Comparison of ENCODE assay signal across 8 cellular contexts in genomic region chr13:29817604-29818378, GRCh38. TPM values are rescaled to one million over a fixed set of nuclear protein-coding genes. Genes with fewer than 3 reads are reported as not detected.
DNase-seq lines count a peak whose midpoint lies in the region; ATAC-seq and TF ChIP-seq lines count a peak whose summit lies in the region.

No MANE protein-coding gene starts in this region.

- POLR2A ChIA-PET in PC-3 (lab: Charles Lee; ENCODE audit: unreplicated experiment) = interaction anchor here (0.5 kb wide), 1 partner anchor 295 kb away, joined by 5 read pairs; no protein-coding TSS in a partner anchor

- peaks cover 23% of the 10 kb centered on the region for H3K27me3 ChIP-seq in DOHH2 (ENCODE audit: control insufficient read depth, low read length)
- H3K27me3 ChIP-seq in spleen (replicated peaks in 1 of 7) = no peaks in the 10 kb centered on the region
- H3K27me3 ChIP-seq in PC-3 (ENCODE audit: low read length) = no peaks in the 10 kb centered on the region
- no peaks in the 10 kb centered on the region for H3K27me3 ChIP-seq in aorta (ENCODE audit: control insufficient read depth in 1 of 2, insufficient read depth in 2 of 2, low read length in 1 of 2)

- H3K4me1 Mint-ChIP-seq in activated T-helper 17 cell treated with anti-CD3 and anti-CD28 coated beads, Interleukin-2, amount 50 U/mL, for 72 hours = peaks cover 18% of the 10 kb centered on the region

- no peak for TF ChIP-seq POLR2A in spleen (IDR thresholded peaks at IDR 0.05)

- H3K36me3 ChIP-seq in DOHH2 (ENCODE audit: control insufficient read depth, low read length) (no peaks in the 10 kb centered on the region), spleen (no peaks in the 10 kb centered on the region), PC-3 (ENCODE audit: low read depth, low read length) (no peaks in the 10 kb centered on the region), aorta (ENCODE audit: control insufficient read depth in 1 of 2, insufficient read depth in 2 of 2, low read length in 1 of 2) (no peaks in the 10 kb centered on the region)

- H3F3A ChIP-seq in DOHH2 (ENCODE audit: control insufficient read depth, insufficient read depth) (peaks cover 14% of the 10 kb centered on the region), PC-3 (ENCODE audit: low read length, unreplicated experiment) (no peaks in the 10 kb centered on the region)

- H3K36me3 Mint-ChIP-seq in activated T-helper 17 cell treated with anti-CD3 and anti-CD28 coated beads, Interleukin-2, amount 50 U/mL, for 72 hours (ENCODE audit: low read depth) = peaks cover 4% of the 10 kb centered on the region

- peak overlapping the region; percentile 23 for H3K4me3 Mint-ChIP-seq in activated T-helper 17 cell treated with anti-CD3 and anti-CD28 coated beads, Interleukin-2, amount 50 U/mL, for 72 hours

- no peak overlapping the region for H3K27ac Mint-ChIP-seq in activated T-helper 17 cell treated with anti-CD3 and anti-CD28 coated beads, Interleukin-2, amount 50 U/mL, for 72 hours

- TF ChIP-seq CTCF in DOHH2 (IDR thresholded peaks at IDR 0.05; ENCODE audit: low read depth, low read length, poor library complexity, severe bottlenecking) (no peak), spleen (IDR thresholded peaks at IDR 0.05 in 8 of 11, conservative IDR thresholded peaks at IDR 0.05 in 3 of 11) (no peak), PC-3 (conservative IDR thresholded peaks at IDR 0.05; ENCODE audit: low read depth, low read length) (no peak)

- H3K4me2 ChIP-seq in DOHH2 (ENCODE audit: low read length) = peak overlapping the region; percentile 53
- no peak overlapping the region for H3K4me2 ChIP-seq in PC-3 (ENCODE audit: low read length)

- peaks cover 21% of the 10 kb centered on the region for H4K20me1 ChIP-seq in DOHH2 (ENCODE audit: control insufficient read depth, insufficient read depth, low read depth, low read length)
- no peaks in the 10 kb centered on the region for H4K20me1 ChIP-seq in PC-3 (ENCODE audit: low read length)

- DNase-seq in spleen (no peak), PC-3 (no peak), NCI-H345 (lab: John Stamatoyannopoulos, UW) (no peak), aorta (no peak)

- peaks cover 3% of the 10 kb centered on the region; the same call in 1 of the 2 replicates for H3K79me2 ChIP-seq in DOHH2 (ENCODE audit: control insufficient read depth, low read length)
- H3K79me2 ChIP-seq in PC-3 (ENCODE audit: low read length) = peaks cover 37% of the 10 kb centered on the region

- H3K27me3 Mint-ChIP-seq in activated T-helper 17 cell treated with anti-CD3 and anti-CD28 coated beads, Interleukin-2, amount 50 U/mL, for 72 hours = no peaks in the 10 kb centered on the region

- no peak overlapping the region for H3K27ac ChIP-seq in DOHH2 (ENCODE audit: low read depth, low read length)
- H3K27ac ChIP-seq in spleen = peak overlapping the region in 6 of 8 donors; percentile 23 to 58 (median 36)
- H3K27ac ChIP-seq in PC-3 (ENCODE audit: low read length) = no peak overlapping the region
- no peak overlapping the region for H3K27ac ChIP-seq in aorta (ENCODE audit: low read depth in 1 of 2, low read length in 2 of 2)

- H2AFZ ChIP-seq in PC-3 (ENCODE audit: low read length) = no peak overlapping the region

- WGBS in spleen, 5 donors = 26 to 39% (median 32%) methylated on average over 3 of the region's 3 CpGs
- whole genome bisulfite sequencing in aorta, 2 donors = 58 to 61% methylated on average over 3 of the region's 3 CpGs

- CTCF ChIA-PET in PC-3 (lab: Charles Lee) = no interaction called here

- intact Hi-C loops in spleen (cut with DNase I; ENCODE audit: low total_unique reads) = no loop called here
- intact Hi-C loops in PC-3 (cut with micrococcal nuclease) = no loop called here
- intact Hi-C loops in aorta (cut with DNase I) = no loop called here

- H3K4me1 ChIP-seq in DOHH2 (ENCODE audit: control insufficient read depth, low read length) = peaks cover 22% of the 10 kb centered on the region
- peaks cover 26 to 65% (median 41%) of the 10 kb centered on the region in 6 donors for H3K4me1 ChIP-seq in spleen
- H3K4me1 ChIP-seq in PC-3 (ENCODE audit: insufficient read depth, low read length) = no peaks in the 10 kb centered on the region
- H3K4me1 ChIP-seq in aorta (ENCODE audit: control insufficient read depth in 1 of 2, insufficient read depth in 2 of 2, low read length in 2 of 2) = peaks cover 2% of the 10 kb centered on the region in 2 donors

- no TSS peak for BruUV-seq in PC-3 (replicated peaks; lab: Mats Ljungman, UMichigan)

- no peak overlapping the region for H3K9ac ChIP-seq in PC-3 (ENCODE audit: low read length)

- H3K4me3 ChIP-seq in DOHH2 (ENCODE audit: low read length) = peak overlapping the region; percentile 3; the same call in 1 of the 2 replicates
- no peak overlapping the region for H3K4me3 ChIP-seq in spleen
- H3K4me3 ChIP-seq in PC-3 (ENCODE audit: low read length) = no peak overlapping the region
- H3K4me3 ChIP-seq in aorta (ENCODE audit: low read length in 2 of 2) = no peak overlapping the region

- no peaks in the 10 kb centered on the region for H3K9me3 Mint-ChIP-seq in activated T-helper 17 cell treated with anti-CD3 and anti-CD28 coated beads, Interleukin-2, amount 50 U/mL, for 72 hours

- ATAC-seq in GM19467 (IDR thresholded peaks at IDR 0.05; ENCODE audit: unreplicated experiment) (peak; percentile 96), HG03439 (IDR thresholded peaks at IDR 0.05; ENCODE audit: unreplicated experiment) (peak; percentile 94), PC-3 (no peak), aorta (ENCODE audit: low FRiP score) (no peak)
- ATAC-seq in activated T-helper 17 cell treated with anti-CD3 and anti-CD28 coated beads, Interleukin-2, amount 50 U/mL, for 72 hours (replicated peaks) = peak; percentile 63

- H3K9me3 ChIP-seq in DOHH2 (ENCODE audit: control insufficient read depth, insufficient read depth, low read length) (no peaks in the 10 kb centered on the region), spleen (peaks cover 0 to 10% (median 3%) of the 10 kb centered on the region in 8 donors), PC-3 (ENCODE audit: low read length) (no peaks in the 10 kb centered on the region), aorta (ENCODE audit: control insufficient read depth, low read length) (no peaks in the 10 kb centered on the region)

- H3K9me2 ChIP-seq in DOHH2 (replicated peaks; ENCODE audit: control insufficient read depth, low read length) (no peaks in the 10 kb centered on the region), PC-3 (replicated peaks; ENCODE audit: low read length) (no peaks in the 10 kb centered on the region)

RNA-seq across cellular contexts. Expression of gene UBL3, which starts 32.6 kb away (rescaled TPM):
- total RNA-seq in activated T-helper 17 cell treated with anti-CD3 and anti-CD28 coated beads, Interleukin-2, amount 50 U/mL, for 72 hours = 1 to 10 TPM; 8.4 to 9.4 TPM
- total RNA-seq in spleen (10 to 100 TPM; 26.0 to 39.1 (median 35.5) TPM), PC-3 (2014; rRNA removed) (10.9 and 13.9 TPM in 2 replicates), aorta (10 to 100 TPM; 24.2 to 29.4 TPM)
- polyA plus RNA-seq in spleen (10 to 100 TPM; 10.2 to 17.0 (median 14.6) TPM), aorta (10 to 100 TPM; 14.8 to 20.7 TPM)

Comparison
In these comparisons a context has a peak if more than half of its experiments do, and no peak if none do; other contexts are left out.
1. H3K27ac ChIP-seq: peak in spleen (6 of 8); none in DOHH2 (single experiment), PC-3 (single experiment) and aorta (0 of 2).
2. ATAC-seq: peak in GM19467 (single experiment), HG03439 (single experiment) and activated T-helper 17 cell treated with anti-CD3 and anti-CD28 coated beads, Interleukin-2, amount 50 U/mL, for 72 hours (single experiment); none in PC-3 (single experiment) and aorta (single experiment).